ENCODE assay signal across 19 cellular contexts in genomic region chr22:33162196-33162595, GRCh38.
"Had no signal": no experiment of that assay in that cellular context is flagged by ENCODE, and none has a peak within 500 bp of the region (broad histone marks: within the 10 kb centered on the region; RNA-seq: fewer than 3 reads in every experiment).

No MANE protein-coding gene starts in this region.

- DNase-seq: colonic mucosa; cortex of kidney; effector CD8-positive, alpha-beta T cell; effector memory CD8-positive, alpha-beta T cell; foreskin keratinocyte; heart left ventricle; hypothalamus; immature natural killer cell; islet precursor cell; kidney; kidney glomerular epithelial cell; left colon; left lung; left ventricle myocardium superior; lower lobe of right lung; mesenchymal stem cell; midbrain; naive thymus-derived CD4-positive, alpha-beta T cell; natural killer cell had no signal
